12 cellular contexts compared by ENCODE assay signal in genomic region chr17:41624208-41625101, GRCh38. TPM values are rescaled to one million over a fixed set of nuclear protein-coding genes. Genes with fewer than 3 reads are reported as not detected.
DNase-seq lines count a peak whose midpoint lies in the region; ATAC-seq and TF ChIP-seq lines count a peak whose summit lies in the region.
"Had no signal": no experiment of that assay in that cellular context is flagged by ENCODE, and none has a peak within 500 bp of the region (broad histone marks: within the 10 kb centered on the region; RNA-seq: fewer than 3 reads in every experiment).

TSS of gene KRT17 (minus strand) at chr17:41624575. CDS start at chr17:41624509, 66 bp downstream.

- H3K36me3 Mint-ChIP-seq in mesothelial cell of epicardium: peaks cover 10% of the 10 kb centered on the region
- H3K36me3 Mint-ChIP-seq: activated CD4-positive, alpha-beta memory T cell treated with anti-CD3 and anti-CD28 coated beads for 36 hours; activated naive CD8-positive, alpha-beta T cell had no signal

- H3K4me3 ChIP-seq in BLaER1: no peak within 1 kb of the TSS
- peak within 1 kb of the TSS; percentile 57 to 86 (median 70) for H3K4me3 ChIP-seq in mammary epithelial cell (replicated peaks in 1 of 3; ENCODE audit: insufficient read depth in 1 of 3, low read depth in 2 of 3, low read length in 3 of 3)

- dilution Hi-C loops in mammary epithelial cell (cut with HindIII; ENCODE audit: low sequenced_read_pairs): loop anchor here (5.0 kb wide), 1 partner anchor 37 kb away; the partner anchor contains the start of gene KRT14

- H2AFZ ChIP-seq in mammary epithelial cell (ENCODE audit: low read depth, low read length): no peak within 1 kb of the TSS

- peak in 1 of 2 donors; percentile 19 for TF ChIP-seq CTCF in mammary epithelial cell (conservative IDR thresholded peaks at IDR 0.05 in 1 of 2, IDR thresholded peaks at IDR 0.05 in 1 of 2; ENCODE audit: extremely low read depth in 1 of 2, insufficient read depth in 1 of 2, low read depth in 1 of 2, low read length in 2 of 2)
- TF ChIP-seq CTCF in mesothelial cell of epicardium (IDR thresholded peaks at IDR 0.05; ENCODE audit: unreplicated experiment): peak; percentile 28

- DNase-seq in mammary epithelial cell (peak; percentile 99), mesothelial cell of epicardium (ENCODE audit: low spot score in 2 of 2, unreplicated experiment in 2 of 2) (peak; percentile 73 to 88), SW 1271 (lab: John Stamatoyannopoulos, UW) (no peak), NK-92 (lab: John Stamatoyannopoulos, UW; ENCODE audit: unreplicated experiment) (no peak), OCI-M2 (lab: John Stamatoyannopoulos, UW; ENCODE audit: unreplicated experiment) (no peak)
- DNase-seq: activated CD4-positive, alpha-beta memory T cell treated with anti-CD3 and anti-CD28 coated beads for 36 hours; NCI-H2081 had no signal

- H3K4me2 ChIP-seq in BLaER1: peak within 1 kb of the TSS; percentile 26; the same call in 1 of the 2 replicates
- H3K4me2 ChIP-seq in mammary epithelial cell (ENCODE audit: insufficient read depth, low read depth, low read length): peak within 1 kb of the TSS; percentile 77

- H3K27ac ChIP-seq in BLaER1 (no peak within 1 kb of the TSS), mammary epithelial cell (ENCODE audit: insufficient read depth, low read depth, low read length) (peak within 1 kb of the TSS; percentile 98)
- H3K27ac ChIP-seq: neutrophil had no signal

- 2% methylated on average over 23 of the region's 33 CpGs for WGBS in mammary epithelial cell (ENCODE audit: low coverage, missing lambda C conversion rate)

- H3K4me3 Mint-ChIP-seq in mesothelial cell of epicardium: peak within 1 kb of the TSS; percentile 60
- H3K4me3 Mint-ChIP-seq: activated CD4-positive, alpha-beta memory T cell treated with anti-CD3 and anti-CD28 coated beads for 36 hours; activated naive CD8-positive, alpha-beta T cell had no signal

- TSS peak; percentile 79 for BruUV-seq in mammary epithelial cell (replicated peaks; lab: Mats Ljungman, UMichigan)

- TF ChIP-seq RAD21 in Ishikawa (IDR thresholded peaks at IDR 0.05; ENCODE audit: low read depth): no peak

- intact Hi-C loops in mammary epithelial cell (cut with micrococcal nuclease): loop anchor here (1.0 to 2.0 kb wide), 6 partner anchors 24 to 670 kb away; no protein-coding TSS in a partner anchor

- H3K9ac ChIP-seq in BLaER1: no peak within 1 kb of the TSS
- H3K9ac ChIP-seq in mammary epithelial cell (ENCODE audit: insufficient read depth, low read length): peak within 1 kb of the TSS; percentile 98

- peaks cover 33% of the 10 kb centered on the region for H3K79me2 ChIP-seq in mammary epithelial cell (ENCODE audit: insufficient read depth, low read length)

- H3K9me3 ChIP-seq in BLaER1 (no peaks in the 10 kb centered on the region), mammary epithelial cell (replicated peaks; ENCODE audit: insufficient read depth, low read length) (no peaks in the 10 kb centered on the region)
- H3K9me3 ChIP-seq: neutrophil had no signal

- no peak for ATAC-seq in HG02642 (IDR thresholded peaks at IDR 0.05; ENCODE audit: poor library complexity, unreplicated experiment)

- H3K9me3 Mint-ChIP-seq in mesothelial cell of epicardium: no peaks in the 10 kb centered on the region
- H3K9me3 Mint-ChIP-seq: activated CD4-positive, alpha-beta memory T cell treated with anti-CD3 and anti-CD28 coated beads for 36 hours had no signal

- H4K20me1 ChIP-seq in BLaER1 (no peaks in the 10 kb centered on the region), mammary epithelial cell (ENCODE audit: insufficient read depth, low read length) (no peaks in the 10 kb centered on the region)

- in situ Hi-C loops in mammary epithelial cell (cut with MboI; ENCODE audit: low sequenced_read_pairs in 2 of 2): no loop called here

- H3K4me1 ChIP-seq in BLaER1 (peaks cover 9% of the 10 kb centered on the region; the same call in 1 of the 2 replicates), mammary epithelial cell (ENCODE audit: insufficient read depth, low read length) (peaks cover 63% of the 10 kb centered on the region)

- H3K4me1 Mint-ChIP-seq in mesothelial cell of epicardium: peaks cover 58% of the 10 kb centered on the region

- H3K27me3 ChIP-seq in BLaER1 (no peaks in the 10 kb centered on the region), mammary epithelial cell (ENCODE audit: insufficient read depth, low read length) (no peaks in the 10 kb centered on the region)

- H3K27ac Mint-ChIP-seq in mesothelial cell of epicardium: peak within 1 kb of the TSS; percentile 96
- H3K27ac Mint-ChIP-seq: activated CD4-positive, alpha-beta memory T cell treated with anti-CD3 and anti-CD28 coated beads for 36 hours; activated naive CD8-positive, alpha-beta T cell had no signal

- H3K36me3 ChIP-seq in BLaER1 (no peaks in the 10 kb centered on the region), mammary epithelial cell (ENCODE audit: insufficient read depth, low read length) (peaks cover 16% of the 10 kb centered on the region)
- H3K36me3 ChIP-seq: neutrophil had no signal

- peak; percentile 71 for TF ChIP-seq EP300 in Ishikawa (IDR thresholded peaks at IDR 0.05; ENCODE audit: borderline replicate concordance)

- H3K27me3 Mint-ChIP-seq in mesothelial cell of epicardium (ENCODE audit: low read depth): no peaks in the 10 kb centered on the region

- CTCF ChIA-PET in mammary epithelial cell (lab: Charles Lee; ENCODE audit: low non-redundant PET): interaction anchor here (0.6 kb wide), 1 partner anchor 24 kb away, joined by 6 read pairs; no protein-coding TSS in a partner anchor

TF ChIP-seq in Ishikawa, 13 proteins besides CTCF, POLR2A, EP300 and RAD21:
- TF ChIP-seq CEBPB (IDR thresholded peaks at IDR 0.05) (peak; percentile 71; the same call in 1 of the 2 replicates), REST (IDR thresholded peaks at IDR 0.05; ENCODE audit: low read depth) (peak; percentile 73), FOXM1 (IDR thresholded peaks at IDR 0.05; ENCODE audit: borderline replicate concordance, low read depth) (no peak), TCF12 (IDR thresholded peaks at IDR 0.05; ENCODE audit: low read depth) (peak; percentile 90), NFIC (IDR thresholded peaks at IDR 0.05) (peak; percentile 93), TEAD4 (IDR thresholded peaks at IDR 0.05) (peak; percentile 72), TAF1 (IDR thresholded peaks at IDR 0.05; ENCODE audit: low read depth) (no peak), YY1 (IDR thresholded peaks at IDR 0.05; ENCODE audit: low read depth) (no peak), EGR1 (IDR thresholded peaks at IDR 0.05) (no peak), CREB1 (IDR thresholded peaks at IDR 0.05; ENCODE audit: low read depth) (0 out of 2 replicates have a peak, but pooled peaks have one; percentile 28), ZBTB7A (IDR thresholded peaks at IDR 0.05; ENCODE audit: low read depth) (no peak), MAX (IDR thresholded peaks at IDR 0.05) (peak; percentile 90), USF1 (IDR thresholded peaks at IDR 0.05) (peak; percentile 57; the same call in 1 of the 2 replicates)

RNA-seq across cellular contexts. Expression of gene KRT17, which starts in this region (rescaled TPM):
- total RNA-seq in mammary epithelial cell (over 10,000 TPM; 10,365 to 24,723 TPM), mesothelial cell of epicardium (221 to 238 TPM (median 232 TPM) in 3 replicates)
- 8,957 TPM for polyA plus RNA-seq in mammary epithelial cell
- polyA minus RNA-seq in mammary epithelial cell: 6,693 TPM
- total RNA-seq: activated CD4-positive, alpha-beta memory T cell treated with anti-CD3 and anti-CD28 coated beads for 36 hours had no signal

Comparison
In these comparisons a context has a peak if more than half of its experiments do, and no peak if none do; other contexts are left out.
1. RNA of gene KRT17 (total RNA-seq): 10,365 to 24,723 TPM in mammary epithelial cell; 221 to 238 TPM in mesothelial cell of epicardium; every median in the first group is over 10 times any median in the second.
2. DNase-seq: peak in mammary epithelial cell (single experiment) and mesothelial cell of epicardium (2 of 2); none in SW 1271 (0 of 2), NK-92 (single experiment) and OCI-M2 (single experiment).